ENCODE assay signal across 9 cellular contexts in the genomic region with DNA sequence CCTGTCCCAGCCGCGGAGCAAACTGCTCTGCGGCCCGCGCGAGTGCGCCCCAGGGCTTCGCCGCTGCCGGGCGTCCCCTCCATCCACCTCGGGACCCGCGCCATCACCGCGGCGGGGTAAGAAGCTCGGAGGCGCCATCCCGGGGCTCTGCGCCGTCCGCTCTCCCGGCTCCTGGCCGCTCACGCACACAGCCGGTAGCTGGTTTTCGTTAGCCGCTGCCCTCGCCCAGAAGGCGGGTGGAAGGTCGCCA. TPM values are rescaled to one million over a fixed set of nuclear protein-coding genes. Genes with fewer than 3 reads are reported as not detected.
DNase-seq lines count a peak whose midpoint lies in the region; ATAC-seq and TF ChIP-seq lines count a peak whose summit lies in the region.
"Had no signal": no experiment of that assay in that cellular context is flagged by ENCODE, and none has a peak within 500 bp of the region (broad histone marks: within the 10 kb centered on the region; RNA-seq: fewer than 3 reads in every experiment).

No MANE protein-coding gene starts in this region.

- H3K4me3 Mint-ChIP-seq in Caco-2 (ENCODE audit: unreplicated experiment), result peak overlapping the region; percentile 70

- POLR2A ChIA-PET in Caco-2 (lab: Charles Lee), result interaction anchor here (0.9 kb wide), 1 partner anchor 15 kb away, joined by 3 read pairs; a partner anchor contains a TSS

- H3K4me3 ChIP-seq in Caco-2 (ENCODE audit: low read depth, low read length) (peak overlapping the region; percentile 54), neuron (ENCODE audit: low read length) (peak overlapping the region; percentile 35)
- H3K4me3 ChIP-seq in effector memory CD4-positive, alpha-beta T cell (ENCODE audit: insufficient read depth, low read depth, low read length, poor library complexity, severe bottlenecking), result peak overlapping the region; percentile 58

- H3K27me3 Mint-ChIP-seq in Caco-2 (ENCODE audit: insufficient read depth, unreplicated experiment), result peaks cover 4% of the 10 kb centered on the region

- peak; percentile 5 for ATAC-seq in HG03521 (IDR thresholded peaks at IDR 0.05; ENCODE audit: unreplicated experiment)

- H3K4me1 ChIP-seq in Caco-2 (peaks cover 15% of the 10 kb centered on the region; the same call in 1 of the 2 replicates), neuron (ENCODE audit: insufficient read depth, low read length) (peaks cover 24% of the 10 kb centered on the region)
- H3K4me1 ChIP-seq in effector memory CD4-positive, alpha-beta T cell (ENCODE audit: control insufficient read depth, insufficient read depth, low read length, poor library complexity, severe bottlenecking), result peaks cover 30% of the 10 kb centered on the region

- H3K27me3 ChIP-seq in Caco-2 (replicated peaks; ENCODE audit: control insufficient read depth, insufficient read depth, low read length), result no peaks in the 10 kb centered on the region; the same call in 1 of the 2 replicates
- H3K27me3 ChIP-seq in effector memory CD4-positive, alpha-beta T cell (replicated peaks; ENCODE audit: control insufficient read depth, insufficient read depth, low read length, poor library complexity, severe bottlenecking), result peaks cover 71% of the 10 kb centered on the region
- peaks cover 53% of the 10 kb centered on the region for H3K27me3 ChIP-seq in neuron (ENCODE audit: insufficient read depth, low read length)

- H3K9me3 ChIP-seq in Caco-2 (no peaks in the 10 kb centered on the region), neuron (ENCODE audit: low read length) (peaks cover 3% of the 10 kb centered on the region)
- H3K9me3 ChIP-seq in effector memory CD4-positive, alpha-beta T cell (ENCODE audit: control insufficient read depth, low read length), result no peaks in the 10 kb centered on the region

- H3K27ac ChIP-seq in effector memory CD4-positive, alpha-beta T cell (ENCODE audit: insufficient read depth, low read length, poor library complexity, severe bottlenecking), result no peak overlapping the region

- no TSS peak for BruUV-seq in Caco-2 (replicated peaks; lab: Mats Ljungman, UMichigan)

- TF ChIP-seq CTCF in Caco-2 (IDR thresholded peaks at IDR 0.05; ENCODE audit: insufficient read depth in 1 of 2, low read depth in 1 of 2, low read length in 1 of 2, severe bottlenecking in 1 of 2, unreplicated experiment in 1 of 2), result no peak

- no peaks in the 10 kb centered on the region for H3K4me1 Mint-ChIP-seq in Caco-2 (ENCODE audit: low read depth, unreplicated experiment)

- peak overlapping the region; percentile 88 for H2AFZ ChIP-seq in neuron (ENCODE audit: low read depth, low read length)

- CTCF ChIA-PET in Caco-2 (lab: Charles Lee), result interaction anchor here (0.8 to 3.5 kb wide), 4 partner anchors 10 to 219 kb away, joined by 3 to 72 read pairs (median 8); a partner anchor contains a TSS

- no peaks in the 10 kb centered on the region for H3K9me3 Mint-ChIP-seq in Caco-2 (ENCODE audit: unreplicated experiment)

- DNase-seq in Caco-2 (no peak), activated gamma-delta T cell (lab: John Stamatoyannopoulos, UW) (no peak), NCI-H1092 (lab: John Stamatoyannopoulos, UW) (no peak), HCEC 1CT (no peak), DMS153 (lab: John Stamatoyannopoulos, UW) (no peak)
- DNase-seq in effector memory CD4-positive, alpha-beta T cell, result no peak
- DNase-seq: NK-92 treated with Interleukin-12 subunit alpha and Interleukin-12 subunit beta, amount 100 ng/mL, for 24 hours had no signal

- intact Hi-C loops in Caco-2 (cut with micrococcal nuclease; ENCODE audit: unreplicated experiment), result no loop called here

- H3K36me3 ChIP-seq in Caco-2 (ENCODE audit: control insufficient read depth, insufficient read depth, low read length) (no peaks in the 10 kb centered on the region), neuron (ENCODE audit: insufficient read depth, low read length) (peaks cover 1% of the 10 kb centered on the region)
- no peaks in the 10 kb centered on the region for H3K36me3 ChIP-seq in effector memory CD4-positive, alpha-beta T cell (ENCODE audit: control insufficient read depth, insufficient read depth, low read length)

- no peak overlapping the region for H3K27ac Mint-ChIP-seq in Caco-2 (ENCODE audit: unreplicated experiment)

- no peaks in the 10 kb centered on the region for H3K36me3 Mint-ChIP-seq in Caco-2 (ENCODE audit: insufficient read depth, unreplicated experiment)

RNA-seq across cellular contexts. Expression of a gene that starts 0.9 kb away (rescaled TPM):
- total RNA-seq in Caco-2 (2022), result 1.7 and 1.8 TPM in 2 replicates

RNA-seq across cellular contexts. Expression of a gene that starts 15.1 kb away (rescaled TPM):
- 26.5 and 31.1 TPM in 2 replicates for total RNA-seq in Caco-2 (2022)
